In genomic region chr10:10584164-10584563, GRCh38 we compare ENCODE assay signal across 17 cellular contexts.
A peak's percentile ranks its signal among the peaks of the same experiment; 100 is the strongest.
DNase-seq lines count a peak whose midpoint lies in the region; ATAC-seq, FAIRE-seq and TF ChIP-seq lines count a peak whose summit lies in the region.
"Had no signal": no experiment of that assay in that cellular context is flagged by ENCODE, and none has a peak within 500 bp of the region (broad histone marks: within the 10 kb centered on the region; RNA-seq: fewer than 3 reads in every experiment).

No MANE protein-coding gene starts in this region.

- no peaks in the 10 kb centered on the region for H3K9me3 ChIP-seq in Karpas-422 (ENCODE audit: low read length)
- H3K9me3 ChIP-seq in mucosa of descending colon, result no peaks in the 10 kb centered on the region
- H3K9me3 ChIP-seq: A549, BE2C had no signal

- H4K20me1 ChIP-seq in Karpas-422 (ENCODE audit: insufficient read depth, low read depth, low read length), result no peaks in the 10 kb centered on the region

- H3K4me2 ChIP-seq in Karpas-422 (ENCODE audit: low read depth, low read length, poor library complexity, severe bottlenecking), result no peak overlapping the region
- H3K4me2 ChIP-seq: A549 had no signal

- H3K9ac ChIP-seq in Karpas-422 (ENCODE audit: low read length), result no peak overlapping the region

- peak; percentile 62 for FAIRE-seq in GM12892 (lab: Jason Lieb, UNC)
- FAIRE-seq: A549, G401.6, HepG2 had no signal

- H3K27ac ChIP-seq in Karpas-422 (ENCODE audit: low read length), result no peak overlapping the region
- H3K27ac ChIP-seq: A549, C4-2B had no signal

- no peak for TF ChIP-seq POLR2A in GM12892 (IDR thresholded peaks at IDR 0.05; ENCODE audit: low read depth, low read length)

- H3K27ac Mint-ChIP-seq in progenitor cell of endocrine pancreas (no peak overlapping the region), endothelial cell (ENCODE audit: unreplicated experiment) (no peak overlapping the region)
- H3K27ac Mint-ChIP-seq: CD4-positive, alpha-beta memory T cell; H9 had no signal

- H3K27me3 ChIP-seq in Karpas-422 (ENCODE audit: low read length), result no peaks in the 10 kb centered on the region
- H3K27me3 ChIP-seq: BE2C had no signal

- no peaks in the 10 kb centered on the region for H3K36me3 ChIP-seq in Karpas-422 (ENCODE audit: insufficient read depth, low read length)
- no peaks in the 10 kb centered on the region for H3K36me3 ChIP-seq in mucosa of descending colon (ENCODE audit: low read depth)
- H3K36me3 ChIP-seq: BE2C had no signal

- peak; percentile 54 for ATAC-seq in mucosa of descending colon
- ATAC-seq: A549, HepG2 had no signal

- H3K4me1 ChIP-seq in Karpas-422 (ENCODE audit: low read length) (peaks cover 18% of the 10 kb centered on the region), mucosa of descending colon (ENCODE audit: low read depth) (no peaks in the 10 kb centered on the region)
- H3K4me1 ChIP-seq: A549, BE2C had no signal

- no peak overlapping the region for H2AFZ ChIP-seq in Karpas-422 (ENCODE audit: low read length)

- peaks cover 26% of the 10 kb centered on the region for H3K27me3 Mint-ChIP-seq in progenitor cell of endocrine pancreas
- H3K27me3 Mint-ChIP-seq in endothelial cell (ENCODE audit: unreplicated experiment), result no peaks in the 10 kb centered on the region

- H3K4me1 Mint-ChIP-seq in progenitor cell of endocrine pancreas (ENCODE audit: low read depth) (no peaks in the 10 kb centered on the region), endothelial cell (ENCODE audit: unreplicated experiment) (no peaks in the 10 kb centered on the region)
- H3K4me1 Mint-ChIP-seq: CD4-positive, alpha-beta memory T cell had no signal

- H3K79me2 ChIP-seq in Karpas-422 (ENCODE audit: low read length), result no peaks in the 10 kb centered on the region

- H3K4me3 Mint-ChIP-seq in progenitor cell of endocrine pancreas (ENCODE audit: low read depth) (no peak overlapping the region), endothelial cell (ENCODE audit: unreplicated experiment) (no peak overlapping the region)
- H3K4me3 Mint-ChIP-seq: CD4-positive, alpha-beta memory T cell; H9 had no signal

- TF ChIP-seq CTCF in mucosa of descending colon (IDR thresholded peaks at IDR 0.05) (no peak), progenitor cell of endocrine pancreas (IDR thresholded peaks at IDR 0.05; ENCODE audit: unreplicated experiment) (no peak), endothelial cell (IDR thresholded peaks at IDR 0.05; ENCODE audit: unreplicated experiment) (no peak)

- H3K4me3 ChIP-seq in Karpas-422 (ENCODE audit: low read length) (no peak overlapping the region), mucosa of descending colon (no peak overlapping the region)
- H3K4me3 ChIP-seq: A549 had no signal

- no peaks in the 10 kb centered on the region for H3K9me2 ChIP-seq in Karpas-422 (replicated peaks; ENCODE audit: insufficient read depth, low read length)

- DNase-seq in GM12892 (ENCODE audit: insufficient read length) (no peak), Karpas-422 (peak; percentile 68), NOMO-1 treated with dmso at 0.1 percent for 144 hours (lab: John Stamatoyannopoulos, UW; ENCODE audit: unreplicated experiment) (peak; percentile 5), mucosa of descending colon (peak in 1 of 3 donors; percentile 37), progenitor cell of endocrine pancreas (ENCODE audit: low spot score, unreplicated experiment) (no peak), endothelial cell (ENCODE audit: low spot score) (no peak), NCI-H2196 treated with DMSO at 0.1 percent for 48 hours (lab: John Stamatoyannopoulos, UW; ENCODE audit: unreplicated experiment) (no peak)
- DNase-seq: BE2C; CD4-positive, alpha-beta memory T cell; DMS79; EL; GOT3; H9 had no signal

- intact Hi-C loops in mucosa of descending colon (cut with DNase I, micrococcal nuclease), result no loop called here

- H3K36me3 Mint-ChIP-seq in progenitor cell of endocrine pancreas (ENCODE audit: insufficient read depth) (no peaks in the 10 kb centered on the region), endothelial cell (ENCODE audit: low read depth, unreplicated experiment) (no peaks in the 10 kb centered on the region)
- H3K36me3 Mint-ChIP-seq: CD4-positive, alpha-beta memory T cell had no signal

- H3K9me3 Mint-ChIP-seq in progenitor cell of endocrine pancreas (ENCODE audit: low read depth), result no peaks in the 10 kb centered on the region
- H3K9me3 Mint-ChIP-seq in endothelial cell (ENCODE audit: unreplicated experiment), result no peaks in the 10 kb centered on the region
- H3K9me3 Mint-ChIP-seq: CD4-positive, alpha-beta memory T cell had no signal

Comparison
In these comparisons a context has a peak if more than half of its experiments do, and no peak if none do; other contexts are left out.
1. DNase-seq: peak in Karpas-422 (single experiment) and NOMO-1 treated with dmso at 0.1 percent for 144 hours (single experiment); none in GM12892 (single experiment), progenitor cell of endocrine pancreas (single experiment), endothelial cell (single experiment) and NCI-H2196 treated with DMSO at 0.1 percent for 48 hours (single experiment).